Comparison of ENCODE assay signal across 1 cellular context in the genomic region with DNA sequence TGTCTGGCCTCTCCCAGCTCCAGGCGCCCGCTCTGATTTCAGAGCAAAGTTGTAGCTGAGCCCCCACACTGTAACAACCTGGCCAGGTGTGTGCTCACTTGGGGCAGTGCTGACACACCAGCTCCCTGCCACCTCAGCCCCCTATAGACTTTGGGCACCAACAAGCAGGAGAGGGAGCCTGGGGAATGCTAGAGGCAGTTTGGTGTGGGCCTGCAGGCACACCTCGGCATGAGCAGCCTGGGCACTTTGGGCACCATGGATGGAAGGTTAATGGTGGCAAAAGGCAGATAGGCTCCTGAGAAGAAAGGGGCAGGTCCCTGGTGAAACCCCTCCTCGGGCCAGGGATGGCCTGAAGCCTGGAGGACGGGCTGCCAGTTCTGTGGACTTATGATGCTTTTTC.
TF ChIP-seq lines count a peak whose summit lies in the region.

No MANE protein-coding gene starts in this region.

TF ChIP-seq in H1, 55 proteins besides CTCF, POLR2A, EP300 and RAD21 (continued from another document):
- TF ChIP-seq, protein P1, sequence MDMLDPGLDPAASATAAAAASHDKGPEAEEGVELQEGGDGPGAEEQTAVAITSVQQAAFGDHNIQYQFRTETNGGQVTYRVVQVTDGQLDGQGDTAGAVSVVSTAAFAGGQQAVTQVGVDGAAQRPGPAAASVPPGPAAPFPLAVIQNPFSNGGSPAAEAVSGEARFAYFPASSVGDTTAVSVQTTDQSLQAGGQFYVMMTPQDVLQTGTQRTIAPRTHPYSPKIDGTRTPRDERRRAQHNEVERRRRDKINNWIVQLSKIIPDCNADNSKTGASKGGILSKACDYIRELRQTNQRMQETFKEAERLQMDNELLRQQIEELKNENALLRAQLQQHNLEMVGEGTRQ (IDR thresholded peaks at IDR 0.05; ENCODE audit: low read length), result no peak
- TF ChIP-seq FOSL1 (IDR thresholded peaks at IDR 0.05; ENCODE audit: insufficient read depth, low read depth, low read length) (no peak), KDM1A (IDR thresholded peaks at IDR 0.05; ENCODE audit: borderline replicate concordance, low read length) (no peak), CHD1 (IDR thresholded peaks at IDR 0.05; ENCODE audit: low read depth, low read length) (no peak), SP4 (IDR thresholded peaks at IDR 0.05; ENCODE audit: low read length) (no peak), SIN3A (conservative IDR thresholded peaks at IDR 0.05 in 1 of 2, IDR thresholded peaks at IDR 0.05 in 1 of 2; ENCODE audit: low read depth in 1 of 2, low read length in 2 of 2) (no peak), BCL11A (IDR thresholded peaks at IDR 0.05; ENCODE audit: low read depth in 2 of 2, low read length in 2 of 2) (no peak), HDAC2 (IDR thresholded peaks at IDR 0.05; ENCODE audit: borderline replicate concordance in 1 of 2, low read depth in 2 of 2, low read length in 2 of 2) (no peak), POU5F1 (IDR thresholded peaks at IDR 0.05; ENCODE audit: low read depth, low read length) (no peak), RNF2 (IDR thresholded peaks at IDR 0.05; ENCODE audit: borderline replicate concordance, low read depth, low read length, missing control alignments, poor library complexity, severe bottlenecking) (no peak), RXRA (IDR thresholded peaks at IDR 0.05; ENCODE audit: insufficient read depth, low read depth, low read length) (no peak), GTF2F1 (IDR thresholded peaks at IDR 0.05; ENCODE audit: borderline replicate concordance, low read depth, low read length) (no peak), SRF (IDR thresholded peaks at IDR 0.05; ENCODE audit: low read depth, low read length) (no peak), SP2 (IDR thresholded peaks at IDR 0.05; ENCODE audit: low read length) (no peak)
